19 cellular contexts compared by ENCODE assay signal in the genomic region with DNA sequence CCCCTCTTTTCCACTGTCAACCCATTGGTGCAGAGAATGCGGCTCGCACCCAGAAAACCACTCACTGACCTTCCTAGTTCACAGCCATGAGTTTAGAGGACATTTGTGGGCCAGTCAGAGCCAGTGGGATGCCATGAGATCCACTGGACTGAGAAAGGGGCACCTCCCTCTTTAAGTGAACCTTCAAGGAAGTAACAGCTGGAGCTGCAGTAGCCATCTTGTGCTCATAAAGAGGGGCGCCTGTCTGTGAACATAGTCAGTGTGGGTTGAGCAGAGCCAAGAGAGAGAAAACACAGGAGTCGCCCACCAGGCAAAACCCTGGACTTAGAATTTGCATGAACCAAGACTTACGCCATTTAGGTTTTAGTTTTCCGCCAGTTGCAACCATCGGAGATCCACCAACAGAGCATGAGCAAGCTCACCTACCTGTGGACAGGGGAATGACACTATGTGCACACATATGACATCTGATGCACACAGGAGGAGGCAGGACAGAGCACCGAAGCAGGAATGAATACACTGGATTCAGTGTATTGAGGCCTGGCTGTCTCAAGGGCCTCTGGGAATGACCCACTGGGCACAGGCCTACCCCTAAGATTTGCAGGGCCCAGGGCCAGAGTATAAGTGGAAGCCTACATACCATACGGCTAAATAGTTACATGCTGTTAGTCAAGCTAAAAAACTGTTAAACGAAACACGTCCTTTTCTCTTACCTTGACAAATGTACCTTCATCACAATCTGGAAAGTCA.
"Had no signal": no experiment of that assay in that cellular context is flagged by ENCODE, and none has a peak within 500 bp of the region (broad histone marks: within the 10 kb centered on the region; RNA-seq: fewer than 3 reads in every experiment).

No MANE protein-coding gene starts in this region.

- ATAC-seq: activated CD4-positive, CD25-positive, alpha-beta regulatory T cell treated with anti-CD3 and anti-CD28 coated beads, Interleukin-2, amount 50 U/mL, for 24 hours; activated T-cell treated with anti-CD3 and anti-CD28 coated beads, Interleukin-2, amount 50 U/mL, for 72 hours; body of pancreas; lower lobe of right lung; stimulated activated memory B cell treated with anti-CD40 and anti-IgM and Interleukin-4, amounts not matched to agents 10 μg/mL and 1 μg/mL and 100 μg/mL, for 72 hours; T-cell had no signal

- H3K27ac ChIP-seq: body of pancreas, lower lobe of right lung, ovary, tibial artery, vagina had no signal

- H3K36me3 ChIP-seq: lower lobe of right lung, ovary, tibial artery, vagina had no signal

- H3K4me3 ChIP-seq: body of pancreas, lower lobe of right lung, ovary, tibial artery, vagina had no signal

- DNase-seq: activated CD4-positive, alpha-beta T cell treated with anti-CD3 and anti-CD28 coated beads, Interleukin-2, amount 50 U/mL, for 1 hour; activated gamma-delta T cell treated with Interleukin-2 at 50 U/mL for 16 hours; activated naive CD8-positive, alpha-beta T cell treated with anti-CD3 and anti-CD28 coated beads for 36 hours; activated T-cell treated with anti-CD3 and anti-CD28 coated beads, Interleukin-2, amount 50 U/mL, for 72 hours; amygdala; body of pancreas; caudate nucleus; effector CD8-positive, alpha-beta T cell; immature natural killer cell; lower lobe of right lung; midbrain; ovary; stimulated activated CD4-positive, alpha-beta T cell treated with anti-CD3 and anti-CD28 coated beads, Interleukin-12 subunit alpha, Interleukin-12 subunit beta, amount 100 ng/mL, for 4 hours; T-cell; T-helper 9 cell had no signal

- H3K27me3 ChIP-seq: body of pancreas, ovary, vagina had no signal

- H3K9me3 ChIP-seq: body of pancreas, lower lobe of right lung, ovary, tibial artery, vagina had no signal

- H3K4me1 ChIP-seq: body of pancreas, lower lobe of right lung, tibial artery, vagina had no signal
